Comparison of ENCODE assay signal across 20 cellular contexts in genomic region chr1:110047463-110047862, GRCh38. TPM values are rescaled to one million over a fixed set of nuclear protein-coding genes. Genes with fewer than 3 reads are reported as not detected.
"Had no signal": no experiment of that assay in that cellular context is flagged by ENCODE, and none has a peak within 500 bp of the region (broad histone marks: within the 10 kb centered on the region; RNA-seq: fewer than 3 reads in every experiment).

No MANE protein-coding gene starts in this region.

- H3K27me3 Mint-ChIP-seq: activated T-helper 17 cell treated with anti-CD3 and anti-CD28 coated beads, Interleukin-2, amount 50 U/mL, for 72 hours had no signal

- H3K9me3 ChIP-seq: tibial artery had no signal

- H3K27ac Mint-ChIP-seq: activated naive CD4-positive, alpha-beta T cell treated with anti-CD3 and anti-CD28 coated beads for 36 hours; natural killer cell had no signal

- H3K27ac ChIP-seq: coronary artery, skin epidermis, tibial artery had no signal

- H3K4me1 Mint-ChIP-seq: activated T-helper 17 cell treated with anti-CD3 and anti-CD28 coated beads, Interleukin-2, amount 50 U/mL, for 72 hours had no signal

- H3K9me3 Mint-ChIP-seq: activated naive CD4-positive, alpha-beta T cell treated with anti-CD3 and anti-CD28 coated beads for 36 hours; activated T-helper 17 cell treated with anti-CD3 and anti-CD28 coated beads, Interleukin-2, amount 50 U/mL, for 72 hours; natural killer cell had no signal

- DNase-seq: activated CD4-positive, alpha-beta T cell treated with anti-CD3 and anti-CD28 coated beads, Interleukin-2, amount 50 U/mL, for 4 hours; activated CD4-positive, CD25-positive, alpha-beta regulatory T cell treated with anti-CD3 and anti-CD28 coated beads, Interleukin-2, amount 50 U/mL, for 72 hours; activated naive CD4-positive, alpha-beta T cell treated with anti-CD3 and anti-CD28 coated beads for 36 hours; activated T-cell treated with anti-CD3 and anti-CD28 coated beads for 4 hours; foreskin fibroblast; glutamatergic neuron; hypothalamus; left ventricle myocardium superior; mesenchymal stem cell; natural killer cell; stimulated activated CD4-positive, alpha-beta T cell treated with anti-CD3 and anti-CD28 coated beads, Interleukin-4, amount 100 ng/mL, for 24 hours; stimulated activated naive CD4-positive, alpha-beta T cell; tibial artery had no signal

- H3K4me3 Mint-ChIP-seq: activated naive CD4-positive, alpha-beta T cell treated with anti-CD3 and anti-CD28 coated beads for 36 hours; activated T-helper 17 cell treated with anti-CD3 and anti-CD28 coated beads, Interleukin-2, amount 50 U/mL, for 72 hours; natural killer cell had no signal

- H3K4me3 ChIP-seq: coronary artery, skin epidermis, tibial artery had no signal

- H3K4me1 ChIP-seq: tibial artery had no signal

- H3K27me3 ChIP-seq: tibial artery had no signal

RNA-seq across cellular contexts. Expression of gene ALX3, which starts 23.0 kb away (rescaled TPM):
- total RNA-seq: activated naive CD4-positive, alpha-beta T cell treated with anti-CD3 and anti-CD28 coated beads for 36 hours; activated T-helper 17 cell treated with anti-CD3 and anti-CD28 coated beads, Interleukin-2, amount 50 U/mL, for 72 hours; endothelial cell of umbilical vein; kidney epithelial cell; left ventricle myocardium superior; natural killer cell; posterior vena cava; subcutaneous adipose tissue had no signal
- polyA plus RNA-seq: endothelial cell of umbilical vein had no signal
